15 cellular contexts compared by ENCODE assay signal in the genomic region with DNA sequence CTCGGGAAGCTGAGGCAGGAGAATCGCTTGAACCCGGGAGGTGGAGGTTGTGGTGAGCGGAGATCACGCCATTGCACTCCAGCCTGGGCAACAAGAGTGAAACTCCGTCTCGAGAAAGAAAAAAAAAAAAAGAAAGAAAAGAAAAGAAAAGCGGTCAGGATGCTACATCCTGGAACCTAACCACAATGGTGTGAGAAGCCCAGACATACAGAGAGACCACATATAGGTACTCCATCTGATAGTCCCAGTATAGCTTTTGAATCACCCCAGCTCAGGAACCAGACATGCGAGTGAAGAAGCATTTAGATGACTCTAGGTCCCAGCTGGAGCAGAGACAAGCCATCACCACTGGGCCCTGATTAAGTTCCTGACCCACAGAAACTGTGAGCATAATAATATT. TPM values are rescaled to one million over a fixed set of nuclear protein-coding genes. Genes with fewer than 3 reads are reported as not detected.
DNase-seq lines count a peak whose midpoint lies in the region; ATAC-seq and TF ChIP-seq lines count a peak whose summit lies in the region.
"Had no signal": no experiment of that assay in that cellular context is flagged by ENCODE, and none has a peak within 500 bp of the region (broad histone marks: within the 10 kb centered on the region; RNA-seq: fewer than 3 reads in every experiment).

No MANE protein-coding gene starts in this region.

- DNase-seq in activated CD8-positive, alpha-beta memory T cell treated with anti-CD3 and anti-CD28 coated beads, Interleukin-2, amount 10 ng/mL, durations not matched to agents 7 days and 5 days, result peak; percentile 76
- DNase-seq in activated CD8-positive, alpha-beta memory T cell treated with anti-CD3 and anti-CD28 coated beads for 24 hours, result no peak
- DNase-seq in MM.1S, result peak; percentile 21
- peak; percentile 36 for DNase-seq in central memory CD4-positive, alpha-beta T cell
- peak in 1 of 2 donors; percentile 71 for DNase-seq in stimulated activated effector memory CD8-positive, alpha-beta T cell treated with anti-CD3 and anti-CD28 coated beads, Interleukin-12 subunit alpha, Interleukin-12 subunit beta, amount 100 ng/mL, for 72 hours (ENCODE audit: low spot score in 2 of 2)
- DNase-seq in esophagus squamous epithelium (lab: John Stamatoyannopoulos, UW), result no peak
- no peak for DNase-seq in DMS79 (lab: John Stamatoyannopoulos, UW)
- DNase-seq: C1 segment of cervical spinal cord, Calu3, GM23248, NCI-H146, NCI-H2081 treated with DMSO at 0.1 percent for 48 hours, NCI-H524 had no signal

- no peaks in the 10 kb centered on the region for H3K9me2 ChIP-seq in MM.1S (replicated peaks; ENCODE audit: insufficient read depth, low read length)

- H3K9me3 Mint-ChIP-seq in activated CD8-positive, alpha-beta memory T cell treated with anti-CD3 and anti-CD28 coated beads, Interleukin-2, amount 10 ng/mL, durations not matched to agents 7 days and 5 days (ENCODE audit: low read depth), result no peaks in the 10 kb centered on the region
- H3K9me3 Mint-ChIP-seq in stimulated activated effector memory CD8-positive, alpha-beta T cell treated with anti-CD3 and anti-CD28 coated beads, Interleukin-12 subunit alpha, Interleukin-12 subunit beta, amount 100 ng/mL, for 72 hours, result no peaks in the 10 kb centered on the region

- no peak overlapping the region for H2AFZ ChIP-seq in MM.1S (ENCODE audit: low read length)
- H2AFZ ChIP-seq: GM23248 had no signal

- H3K4me3 ChIP-seq in MM.1S (ENCODE audit: low read length), result no peak overlapping the region
- H3K4me3 ChIP-seq in esophagus squamous epithelium, result no peak overlapping the region
- H3K4me3 ChIP-seq: GM23248 had no signal

- no peaks in the 10 kb centered on the region for H4K20me1 ChIP-seq in MM.1S (ENCODE audit: insufficient read depth, low read length)

- H3K27ac ChIP-seq in MM.1S (ENCODE audit: low read length), result no peak overlapping the region
- no peak overlapping the region for H3K27ac ChIP-seq in esophagus squamous epithelium
- H3K27ac ChIP-seq: GM23248 had no signal

- H3K27me3 ChIP-seq in MM.1S (replicated peaks; ENCODE audit: insufficient read depth, low read length) (peaks cover 8% of the 10 kb centered on the region; the same call in 1 of the 2 replicates), esophagus squamous epithelium (peaks cover 0 to 38% (median 0%) of the 10 kb centered on the region in 4 donors)

- peak; percentile 53 for ATAC-seq in activated CD8-positive, alpha-beta memory T cell treated with anti-CD3 and anti-CD28 coated beads, Interleukin-2, amount 10 ng/mL, durations not matched to agents 7 days and 5 days
- ATAC-seq in stimulated activated effector memory CD8-positive, alpha-beta T cell treated with anti-CD3 and anti-CD28 coated beads, Interleukin-12 subunit alpha, Interleukin-12 subunit beta, amount 100 ng/mL, for 72 hours, result peak; percentile 82
- no peak for ATAC-seq in HG03442 (IDR thresholded peaks at IDR 0.05; ENCODE audit: unreplicated experiment)
- ATAC-seq: HCT116 had no signal

- CTCF ChIA-PET in activated CD8-positive, alpha-beta memory T cell treated with anti-CD3 and anti-CD28 coated beads, Interleukin-2, amount 10 ng/mL, durations not matched to agents 7 days and 5 days (lab: Charles Lee), result interaction anchor here (0.7 to 2.3 kb wide), 6 partner anchors 10 to 102 kb away, joined by 3 to 10 read pairs (median 3); no protein-coding TSS in a partner anchor

- TF ChIP-seq CTCF in MM.1S (IDR thresholded peaks at IDR 0.05; ENCODE audit: low read length) (no peak), esophagus squamous epithelium (IDR thresholded peaks at IDR 0.05) (no peak)

- H3K4me1 Mint-ChIP-seq in activated CD8-positive, alpha-beta memory T cell treated with anti-CD3 and anti-CD28 coated beads, Interleukin-2, amount 10 ng/mL, durations not matched to agents 7 days and 5 days, result peaks cover 49% of the 10 kb centered on the region
- H3K4me1 Mint-ChIP-seq in stimulated activated effector memory CD8-positive, alpha-beta T cell treated with anti-CD3 and anti-CD28 coated beads, Interleukin-12 subunit alpha, Interleukin-12 subunit beta, amount 100 ng/mL, for 72 hours, result peaks cover 41% of the 10 kb centered on the region

- intact Hi-C loops in esophagus squamous epithelium (cut with DNase I), result no loop called here

- H3K27me3 Mint-ChIP-seq in activated CD8-positive, alpha-beta memory T cell treated with anti-CD3 and anti-CD28 coated beads, Interleukin-2, amount 10 ng/mL, durations not matched to agents 7 days and 5 days, result peaks cover 14% of the 10 kb centered on the region

- no peaks in the 10 kb centered on the region for H3K36me3 Mint-ChIP-seq in activated CD8-positive, alpha-beta memory T cell treated with anti-CD3 and anti-CD28 coated beads, Interleukin-2, amount 10 ng/mL, durations not matched to agents 7 days and 5 days
- peaks cover 19% of the 10 kb centered on the region for H3K36me3 Mint-ChIP-seq in stimulated activated effector memory CD8-positive, alpha-beta T cell treated with anti-CD3 and anti-CD28 coated beads, Interleukin-12 subunit alpha, Interleukin-12 subunit beta, amount 100 ng/mL, for 72 hours

- no peaks in the 10 kb centered on the region for H3K9me3 ChIP-seq in MM.1S (replicated peaks; ENCODE audit: insufficient read depth, low read length)
- H3K9me3 ChIP-seq in esophagus squamous epithelium, result no peaks in the 10 kb centered on the region

- no peaks in the 10 kb centered on the region for H3K4me1 ChIP-seq in MM.1S (ENCODE audit: low read length)
- no peaks in the 10 kb centered on the region for H3K4me1 ChIP-seq in esophagus squamous epithelium

- TF ChIP-seq POLR2A in esophagus squamous epithelium (IDR thresholded peaks at IDR 0.05), result no peak

- H3K4me2 ChIP-seq in MM.1S (ENCODE audit: low read depth, low read length), result no peak overlapping the region

- H3K9ac ChIP-seq in MM.1S (ENCODE audit: low read length), result no peak overlapping the region
- H3K9ac ChIP-seq: GM23248 had no signal

- H3K36me3 ChIP-seq in MM.1S (replicated peaks; ENCODE audit: insufficient read depth, low read length), result no peaks in the 10 kb centered on the region
- no peaks in the 10 kb centered on the region for H3K36me3 ChIP-seq in esophagus squamous epithelium

- no peaks in the 10 kb centered on the region for H3K79me2 ChIP-seq in MM.1S (ENCODE audit: low read length)

- no peak overlapping the region for H3K4me3 Mint-ChIP-seq in activated CD8-positive, alpha-beta memory T cell treated with anti-CD3 and anti-CD28 coated beads, Interleukin-2, amount 10 ng/mL, durations not matched to agents 7 days and 5 days
- peak overlapping the region; percentile 72 for H3K4me3 Mint-ChIP-seq in stimulated activated effector memory CD8-positive, alpha-beta T cell treated with anti-CD3 and anti-CD28 coated beads, Interleukin-12 subunit alpha, Interleukin-12 subunit beta, amount 100 ng/mL, for 72 hours

- peak overlapping the region; percentile 77 for H3K27ac Mint-ChIP-seq in activated CD8-positive, alpha-beta memory T cell treated with anti-CD3 and anti-CD28 coated beads, Interleukin-2, amount 10 ng/mL, durations not matched to agents 7 days and 5 days
- H3K27ac Mint-ChIP-seq in stimulated activated effector memory CD8-positive, alpha-beta T cell treated with anti-CD3 and anti-CD28 coated beads, Interleukin-12 subunit alpha, Interleukin-12 subunit beta, amount 100 ng/mL, for 72 hours, result peak overlapping the region; percentile 82

- 60 to 71% methylated on average over 7 to 9 of the region's 9 CpGs for WGBS in esophagus squamous epithelium, 2 donors

- H3F3A ChIP-seq in MM.1S (ENCODE audit: insufficient read depth, low read length), result no peaks in the 10 kb centered on the region

RNA-seq across cellular contexts. Expression of gene IFNL1, which starts 3.2 kb away (rescaled TPM):
- under 1 TPM; 0.26 to 0.70 TPM for total RNA-seq in activated CD8-positive, alpha-beta memory T cell treated with anti-CD3 and anti-CD28 coated beads, Interleukin-2, amount 10 ng/mL, durations not matched to agents 7 days and 5 days
- total RNA-seq in esophagus squamous epithelium, result not detected
- total RNA-seq: GM23248 had no signal

RNA-seq across cellular contexts. Expression of gene LRFN1, which starts 21.3 kb away (rescaled TPM):
- total RNA-seq in activated CD8-positive, alpha-beta memory T cell treated with anti-CD3 and anti-CD28 coated beads, Interleukin-2, amount 10 ng/mL, durations not matched to agents 7 days and 5 days, result 1 to 10 TPM; 4.5 to 8.4 TPM
- total RNA-seq in esophagus squamous epithelium, result 1 to 10 TPM in 1 of 4 donors, under 1 TPM in 3; 0.35 to 1.3 (median 0.67) TPM
- total RNA-seq: GM23248 had no signal

RNA-seq across cellular contexts. Expression of gene IFNL2, which starts 31.2 kb away (rescaled TPM):
- not detected for total RNA-seq in activated CD8-positive, alpha-beta memory T cell treated with anti-CD3 and anti-CD28 coated beads, Interleukin-2, amount 10 ng/mL, durations not matched to agents 7 days and 5 days
- not detected for total RNA-seq in esophagus squamous epithelium
- total RNA-seq: Calu3, GM23248 had no signal

RNA-seq across cellular contexts. Expression of gene GMFG, which starts 36.4 kb away (rescaled TPM):
- total RNA-seq in activated CD8-positive, alpha-beta memory T cell treated with anti-CD3 and anti-CD28 coated beads, Interleukin-2, amount 10 ng/mL, durations not matched to agents 7 days and 5 days, result 100 to 1,000 TPM; 472 to 473 TPM
- total RNA-seq in esophagus squamous epithelium, result 10 to 100 TPM in 1 of 4 donors, 1 to 10 TPM in 3; 1.9 to 15.8 (median 4.5) TPM
- total RNA-seq: Calu3, GM23248 had no signal

RNA-seq across cellular contexts. Expression of gene SAMD4B, which starts 42.8 kb away (rescaled TPM):
- total RNA-seq in activated CD8-positive, alpha-beta memory T cell treated with anti-CD3 and anti-CD28 coated beads, Interleukin-2, amount 10 ng/mL, durations not matched to agents 7 days and 5 days, result 10 to 100 TPM; 45.7 to 58.5 TPM
- total RNA-seq in esophagus squamous epithelium, result 100 to 1,000 TPM in 1 of 4 donors, 10 to 100 TPM in 3; 49.1 to 131 (median 75.2) TPM

Comparison
In these comparisons a context has a peak if more than half of its experiments do, and no peak if none do; other contexts are left out.
1. DNase-seq: peak in activated CD8-positive, alpha-beta memory T cell treated with anti-CD3 and anti-CD28 coated beads, Interleukin-2, amount 10 ng/mL, durations not matched to agents 7 days and 5 days (single experiment), MM.1S (single experiment) and central memory CD4-positive, alpha-beta T cell (single experiment); none in activated CD8-positive, alpha-beta memory T cell treated with anti-CD3 and anti-CD28 coated beads for 24 hours (single experiment), esophagus squamous epithelium (single experiment) and DMS79 (single experiment).